In genomic region chrX:44012484-44013096, GRCh38 we compare ENCODE assay signal across 10 cellular contexts. TPM values are rescaled to one million over a fixed set of nuclear protein-coding genes. Genes with fewer than 3 reads are reported as not detected.
DNase-seq lines count a peak whose midpoint lies in the region; ATAC-seq and TF ChIP-seq lines count a peak whose summit lies in the region.
"Had no signal": no experiment of that assay in that cellular context is flagged by ENCODE, and none has a peak within 500 bp of the region (broad histone marks: within the 10 kb centered on the region; RNA-seq: fewer than 3 reads in every experiment).

No MANE protein-coding gene starts in this region.

- peak; percentile 32 for TF ChIP-seq CTCF in RWPE2 (IDR thresholded peaks at IDR 0.05; ENCODE audit: poor library complexity, severe bottlenecking)
- no peak for TF ChIP-seq CTCF in astrocyte of the cerebellum (IDR thresholded peaks at IDR 0.05; ENCODE audit: low read depth, low read length, missing control alignments)
- no peak for TF ChIP-seq CTCF in mesothelial cell of epicardium (IDR thresholded peaks at IDR 0.05; ENCODE audit: unreplicated experiment)

- H3K9me3 ChIP-seq in RWPE2 (ENCODE audit: severe bottlenecking), result no peaks in the 10 kb centered on the region
- H3K9me3 ChIP-seq: breast epithelium, tibial nerve had no signal

- in situ Hi-C loops in astrocyte of the cerebellum (cut with HindIII; ENCODE audit: low sequenced_read_pairs), result no loop called here

- H3K4me3 Mint-ChIP-seq in mesothelial cell of epicardium, result no peak overlapping the region

- H3K27me3 Mint-ChIP-seq in mesothelial cell of epicardium (ENCODE audit: low read depth), result no peaks in the 10 kb centered on the region

- H3K9me3 Mint-ChIP-seq in mesothelial cell of epicardium, result peaks cover 46% of the 10 kb centered on the region

- H3K4me1 Mint-ChIP-seq in mesothelial cell of epicardium, result no peaks in the 10 kb centered on the region

- peaks cover 12% of the 10 kb centered on the region for H3K4me1 ChIP-seq in RWPE2 (ENCODE audit: insufficient read depth, poor library complexity, severe bottlenecking)
- H3K4me1 ChIP-seq: breast epithelium, tibial nerve had no signal

- no peaks in the 10 kb centered on the region for H3K36me3 Mint-ChIP-seq in mesothelial cell of epicardium

- H3K27ac ChIP-seq in RWPE2 (ENCODE audit: poor library complexity, severe bottlenecking), result peak overlapping the region; percentile 29
- H3K27ac ChIP-seq: breast epithelium had no signal

- H3K27me3 ChIP-seq in RWPE2 (ENCODE audit: insufficient read depth, poor library complexity, severe bottlenecking), result no peaks in the 10 kb centered on the region

- DNase-seq in Daoy (ENCODE audit: low read depth), result peak; percentile 93
- peak; percentile 85 for DNase-seq in RWPE2 (ENCODE audit: low spot score)
- DNase-seq in astrocyte of the cerebellum (ENCODE audit: low read depth), result peak; percentile 11
- peak; percentile 35 for DNase-seq in non-pigmented ciliary epithelial cell (ENCODE audit: low read depth)
- DNase-seq in mesothelial cell of epicardium (ENCODE audit: low spot score in 2 of 2, unreplicated experiment in 2 of 2), result no peak

- ATAC-seq in RWPE2 (ENCODE audit: low read depth), result peak; percentile 100
- ATAC-seq in HG03025 (IDR thresholded peaks at IDR 0.05; ENCODE audit: low FRiP score, unreplicated experiment), result no peak
- no peak for ATAC-seq in GM18858 (IDR thresholded peaks at IDR 0.05; ENCODE audit: unreplicated experiment)
- ATAC-seq in GM19395 (IDR thresholded peaks at IDR 0.05; ENCODE audit: unreplicated experiment), result no peak

- no peaks in the 10 kb centered on the region for H3K36me3 ChIP-seq in RWPE2 (ENCODE audit: low read depth)
- H3K36me3 ChIP-seq: breast epithelium, tibial nerve had no signal

- no peak overlapping the region for H3K27ac Mint-ChIP-seq in mesothelial cell of epicardium

- H3K4me3 ChIP-seq in RWPE2 (ENCODE audit: severe bottlenecking) (no peak overlapping the region), astrocyte of the cerebellum (ENCODE audit: low read depth, low read length) (no peak overlapping the region)
- H3K4me3 ChIP-seq: breast epithelium, tibial nerve had no signal

RNA-seq across cellular contexts. Expression of gene NDP, which starts 39.4 kb away (rescaled TPM):
- total RNA-seq in Daoy (2014; rRNA removed; shearing (Covaris generic)), result 0.06 TPM in 1 of 2 replicates, not detected in the other
- 0.29 to 0.66 TPM (median 0.45 TPM) in 3 replicates for total RNA-seq in mesothelial cell of epicardium

Comparison
In these comparisons a context has a peak if more than half of its experiments do, and no peak if none do; other contexts are left out.
1. DNase-seq: peak in Daoy (single experiment), RWPE2 (single experiment), astrocyte of the cerebellum (single experiment) and non-pigmented ciliary epithelial cell (single experiment); none in mesothelial cell of epicardium (0 of 2).